Comparison of ENCODE assay signal across 1 cellular context in the genomic region with DNA sequence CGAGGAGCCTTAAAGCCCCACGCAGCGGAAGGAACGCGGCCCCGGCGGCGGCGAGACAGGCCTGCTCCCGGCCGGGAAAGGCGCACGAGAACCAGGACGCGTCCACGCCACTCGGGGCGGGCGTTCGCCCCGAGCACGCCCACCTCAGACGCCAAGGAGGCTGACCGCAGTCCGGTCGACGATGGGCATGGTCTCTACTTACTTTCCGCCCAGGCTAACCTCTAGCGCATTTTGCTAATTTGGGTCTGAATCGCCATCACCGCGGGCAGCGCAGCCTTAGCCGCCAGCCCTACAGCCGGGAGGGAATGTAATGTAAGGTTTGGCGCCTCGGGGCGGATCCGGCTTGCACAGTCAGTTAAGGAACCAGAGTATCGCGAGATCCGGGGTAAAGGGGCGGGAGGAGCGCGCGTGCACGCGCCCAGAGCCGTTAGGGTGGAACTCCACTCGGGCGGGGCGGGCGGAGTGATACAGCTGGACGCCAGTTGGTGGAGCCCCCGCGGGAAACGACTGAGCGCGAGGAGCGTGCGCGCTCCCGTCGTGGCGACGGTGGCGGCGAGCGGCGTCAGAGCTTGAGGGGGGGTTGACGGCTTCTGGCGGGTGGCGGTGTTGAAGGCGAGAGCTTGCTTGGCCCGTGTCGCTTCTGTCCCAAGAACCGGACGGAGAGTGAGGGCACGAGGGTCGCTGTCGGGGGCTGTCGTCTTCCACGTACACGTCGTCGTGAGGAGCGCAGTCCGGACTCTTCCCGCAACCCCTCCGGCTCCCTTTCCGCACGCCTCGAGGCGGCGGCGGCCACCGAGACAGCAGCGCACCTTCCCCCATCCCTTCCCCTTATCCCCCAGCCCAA.
A peak's percentile ranks its signal among the peaks of the same experiment; 100 is the strongest.
TF ChIP-seq lines count a peak whose summit lies in the region.

A gene with protein sequence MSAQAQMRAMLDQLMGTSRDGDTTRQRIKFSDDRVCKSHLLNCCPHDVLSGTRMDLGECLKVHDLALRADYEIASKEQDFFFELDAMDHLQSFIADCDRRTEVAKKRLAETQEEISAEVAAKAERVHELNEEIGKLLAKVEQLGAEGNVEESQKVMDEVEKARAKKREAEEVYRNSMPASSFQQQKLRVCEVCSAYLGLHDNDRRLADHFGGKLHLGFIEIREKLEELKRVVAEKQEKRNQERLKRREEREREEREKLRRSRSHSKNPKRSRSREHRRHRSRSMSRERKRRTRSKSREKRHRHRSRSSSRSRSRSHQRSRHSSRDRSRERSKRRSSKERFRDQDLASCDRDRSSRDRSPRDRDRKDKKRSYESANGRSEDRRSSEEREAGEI (plus strand): TSS at position 529 of the 844 bp plus-strand sequence. CDS start 368 bp downstream, outside the sequence.

TF ChIP-seq in GM12878, 131 proteins besides CTCF, POLR2A, EP300 and RAD21 (continued from another document and continues in another):
- TF ChIP-seq, protein P1, sequence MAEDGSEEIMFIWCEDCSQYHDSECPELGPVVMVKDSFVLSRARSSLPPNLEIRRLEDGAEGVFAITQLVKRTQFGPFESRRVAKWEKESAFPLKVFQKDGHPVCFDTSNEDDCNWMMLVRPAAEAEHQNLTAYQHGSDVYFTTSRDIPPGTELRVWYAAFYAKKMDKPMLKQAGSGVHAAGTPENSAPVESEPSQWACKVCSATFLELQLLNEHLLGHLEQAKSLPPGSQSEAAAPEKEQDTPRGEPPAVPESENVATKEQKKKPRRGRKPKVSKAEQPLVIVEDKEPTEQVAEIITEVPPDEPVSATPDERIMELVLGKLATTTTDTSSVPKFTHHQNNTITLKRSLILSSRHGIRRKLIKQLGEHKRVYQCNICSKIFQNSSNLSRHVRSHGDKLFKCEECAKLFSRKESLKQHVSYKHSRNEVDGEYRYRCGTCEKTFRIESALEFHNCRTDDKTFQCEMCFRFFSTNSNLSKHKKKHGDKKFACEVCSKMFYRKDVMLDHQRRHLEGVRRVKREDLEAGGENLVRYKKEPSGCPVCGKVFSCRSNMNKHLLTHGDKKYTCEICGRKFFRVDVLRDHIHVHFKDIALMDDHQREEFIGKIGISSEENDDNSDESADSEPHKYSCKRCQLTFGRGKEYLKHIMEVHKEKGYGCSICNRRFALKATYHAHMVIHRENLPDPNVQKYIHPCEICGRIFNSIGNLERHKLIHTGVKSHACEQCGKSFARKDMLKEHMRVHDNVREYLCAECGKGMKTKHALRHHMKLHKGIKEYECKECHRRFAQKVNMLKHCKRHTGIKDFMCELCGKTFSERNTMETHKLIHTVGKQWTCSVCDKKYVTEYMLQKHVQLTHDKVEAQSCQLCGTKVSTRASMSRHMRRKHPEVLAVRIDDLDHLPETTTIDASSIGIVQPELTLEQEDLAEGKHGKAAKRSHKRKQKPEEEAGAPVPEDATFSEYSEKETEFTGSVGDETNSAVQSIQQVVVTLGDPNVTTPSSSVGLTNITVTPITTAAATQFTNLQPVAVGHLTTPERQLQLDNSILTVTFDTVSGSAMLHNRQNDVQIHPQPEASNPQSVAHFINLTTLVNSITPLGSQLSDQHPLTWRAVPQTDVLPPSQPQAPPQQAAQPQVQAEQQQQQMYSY (CRISPR knock-in tag; IDR thresholded peaks at IDR 0.05) = no peak
- peak; percentile 49; the same call in 1 of the 2 replicates for TF ChIP-seq RFX5 (IDR thresholded peaks at IDR 0.05; ENCODE audit: low read depth, low read length)
- 0 out of 2 replicates have a peak, but pooled peaks have one; percentile 62 for TF ChIP-seq HDGF (IDR thresholded peaks at IDR 0.05)
- peak; percentile 13; the same call in 1 of the 2 replicates for TF ChIP-seq NRF1 (conservative IDR thresholded peaks at IDR 0.05; ENCODE audit: low read depth, low read length)
- no peak for TF ChIP-seq MTA3 (IDR thresholded peaks at IDR 0.05; ENCODE audit: borderline replicate concordance, low read length)
- TF ChIP-seq, protein P2, sequence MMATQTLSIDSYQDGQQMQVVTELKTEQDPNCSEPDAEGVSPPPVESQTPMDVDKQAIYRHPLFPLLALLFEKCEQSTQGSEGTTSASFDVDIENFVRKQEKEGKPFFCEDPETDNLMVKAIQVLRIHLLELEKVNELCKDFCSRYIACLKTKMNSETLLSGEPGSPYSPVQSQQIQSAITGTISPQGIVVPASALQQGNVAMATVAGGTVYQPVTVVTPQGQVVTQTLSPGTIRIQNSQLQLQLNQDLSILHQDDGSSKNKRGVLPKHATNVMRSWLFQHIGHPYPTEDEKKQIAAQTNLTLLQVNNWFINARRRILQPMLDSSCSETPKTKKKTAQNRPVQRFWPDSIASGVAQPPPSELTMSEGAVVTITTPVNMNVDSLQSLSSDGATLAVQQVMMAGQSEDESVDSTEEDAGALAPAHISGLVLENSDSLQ (IDR thresholded peaks at IDR 0.05) = peak; percentile 85
- no peak for TF ChIP-seq JUND (IDR thresholded peaks at IDR 0.05; ENCODE audit: low read depth, low read length)
- TF ChIP-seq, protein P3, sequence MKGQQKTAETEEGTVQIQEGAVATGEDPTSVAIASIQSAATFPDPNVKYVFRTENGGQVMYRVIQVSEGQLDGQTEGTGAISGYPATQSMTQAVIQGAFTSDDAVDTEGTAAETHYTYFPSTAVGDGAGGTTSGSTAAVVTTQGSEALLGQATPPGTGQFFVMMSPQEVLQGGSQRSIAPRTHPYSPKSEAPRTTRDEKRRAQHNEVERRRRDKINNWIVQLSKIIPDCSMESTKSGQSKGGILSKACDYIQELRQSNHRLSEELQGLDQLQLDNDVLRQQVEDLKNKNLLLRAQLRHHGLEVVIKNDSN (IDR thresholded peaks at IDR 0.05; ENCODE audit: borderline replicate concordance, extremely low read length, insufficient read depth, low read depth, low read length) = no peak
- TF ChIP-seq CHD1 (IDR thresholded peaks at IDR 0.05; ENCODE audit: low read depth, low read length) = no peak
- no peak for TF ChIP-seq IRF4 (IDR thresholded peaks at IDR 0.05; ENCODE audit: low read depth, low read length)
- peak; percentile 53; the same call in 1 of the 2 replicates for TF ChIP-seq MYB (IDR thresholded peaks at IDR 0.05; ENCODE audit: borderline replicate concordance, low read depth, low read length)
- TF ChIP-seq TCF7 (IDR thresholded peaks at IDR 0.05; ENCODE audit: borderline replicate concordance) = no peak
- no peak for TF ChIP-seq SUPT20H (IDR thresholded peaks at IDR 0.05; ENCODE audit: borderline replicate concordance, control insufficient read depth, low read depth, low read length)
- TF ChIP-seq, protein P4, sequence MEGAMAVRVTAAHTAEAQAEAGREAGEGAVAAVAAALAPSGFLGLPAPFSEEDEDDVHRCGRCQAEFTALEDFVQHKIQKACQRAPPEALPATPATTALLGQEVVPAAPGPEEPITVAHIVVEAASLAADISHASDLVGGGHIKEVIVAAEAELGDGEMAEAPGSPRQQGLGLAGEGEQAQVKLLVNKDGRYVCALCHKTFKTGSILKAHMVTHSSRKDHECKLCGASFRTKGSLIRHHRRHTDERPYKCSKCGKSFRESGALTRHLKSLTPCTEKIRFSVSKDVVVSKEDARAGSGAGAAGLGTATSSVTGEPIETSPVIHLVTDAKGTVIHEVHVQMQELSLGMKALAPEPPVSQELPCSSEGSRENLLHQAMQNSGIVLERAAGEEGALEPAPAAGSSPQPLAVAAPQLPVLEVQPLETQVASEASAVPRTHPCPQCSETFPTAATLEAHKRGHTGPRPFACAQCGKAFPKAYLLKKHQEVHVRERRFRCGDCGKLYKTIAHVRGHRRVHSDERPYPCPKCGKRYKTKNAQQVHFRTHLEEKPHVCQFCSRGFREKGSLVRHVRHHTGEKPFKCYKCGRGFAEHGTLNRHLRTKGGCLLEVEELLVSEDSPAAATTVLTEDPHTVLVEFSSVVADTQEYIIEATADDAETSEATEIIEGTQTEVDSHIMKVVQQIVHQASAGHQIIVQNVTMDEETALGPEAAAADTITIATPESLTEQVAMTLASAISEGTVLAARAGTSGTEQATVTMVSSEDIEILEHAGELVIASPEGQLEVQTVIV (IDR thresholded peaks at IDR 0.05; ENCODE audit: borderline replicate concordance, partially characterized antibody) = no peak
- TF ChIP-seq RELA (IDR thresholded peaks at IDR 0.05; ENCODE audit: borderline replicate concordance, partially characterized antibody) = peak; percentile 63
- peak; percentile 60 for TF ChIP-seq SP1 (IDR thresholded peaks at IDR 0.05; ENCODE audit: low read depth, low read length)
- TF ChIP-seq POLR2AphosphoS2 (IDR thresholded peaks at IDR 0.05; ENCODE audit: low read depth, low read length) = peak; percentile 97
- peak; percentile 91; the same call in 2 of the 3 replicates for TF ChIP-seq POU2F2 (IDR thresholded peaks at IDR 0.05; ENCODE audit: borderline replicate concordance, low read depth, low read length)
- TF ChIP-seq TAF1 (IDR thresholded peaks at IDR 0.05; ENCODE audit: borderline replicate concordance, low read depth, low read length) = peak; percentile 95
- TF ChIP-seq HCFC1 (IDR thresholded peaks at IDR 0.05; ENCODE audit: low read length) = peak; percentile 43; the same call in 1 of the 2 replicates
- TF ChIP-seq STAT3 (IDR thresholded peaks at IDR 0.05; ENCODE audit: low read depth, low read length) = no peak
- no peak for TF ChIP-seq KLF5 (IDR thresholded peaks at IDR 0.05; ENCODE audit: partially characterized antibody)
- no peak for TF ChIP-seq ZZZ3 (IDR thresholded peaks at IDR 0.05; ENCODE audit: control insufficient read depth, insufficient read length, low read depth)
- TF ChIP-seq ASH2L (IDR thresholded peaks at IDR 0.05; ENCODE audit: borderline replicate concordance, low read depth) = no peak
- no peak for TF ChIP-seq RAD51 (IDR thresholded peaks at IDR 0.05)
- TF ChIP-seq SMAD5 (IDR thresholded peaks at IDR 0.05; ENCODE audit: low read depth) = peak; percentile 98
- peak; percentile 37 for TF ChIP-seq SIX5 (IDR thresholded peaks at IDR 0.05; ENCODE audit: low read depth, low read length, severe bottlenecking)
- 0 out of 2 replicates have a peak, but pooled peaks have one; percentile 46 for TF ChIP-seq ZNF24 (IDR thresholded peaks at IDR 0.05)
- TF ChIP-seq, protein P5, sequence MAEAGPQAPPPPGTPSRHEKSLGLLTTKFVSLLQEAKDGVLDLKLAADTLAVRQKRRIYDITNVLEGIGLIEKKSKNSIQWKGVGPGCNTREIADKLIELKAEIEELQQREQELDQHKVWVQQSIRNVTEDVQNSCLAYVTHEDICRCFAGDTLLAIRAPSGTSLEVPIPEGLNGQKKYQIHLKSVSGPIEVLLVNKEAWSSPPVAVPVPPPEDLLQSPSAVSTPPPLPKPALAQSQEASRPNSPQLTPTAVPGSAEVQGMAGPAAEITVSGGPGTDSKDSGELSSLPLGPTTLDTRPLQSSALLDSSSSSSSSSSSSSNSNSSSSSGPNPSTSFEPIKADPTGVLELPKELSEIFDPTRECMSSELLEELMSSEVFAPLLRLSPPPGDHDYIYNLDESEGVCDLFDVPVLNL (IDR thresholded peaks at IDR 0.05; ENCODE audit: low read depth, low read length) = peak; percentile 72; the same call in 1 of the 2 replicates
- no peak for TF ChIP-seq ATF7 (IDR thresholded peaks at IDR 0.05; ENCODE audit: low read depth)
- peak; percentile 53; the same call in 1 of the 2 replicates for TF ChIP-seq STAT1 (conservative IDR thresholded peaks at IDR 0.05)
- TF ChIP-seq, protein P6, sequence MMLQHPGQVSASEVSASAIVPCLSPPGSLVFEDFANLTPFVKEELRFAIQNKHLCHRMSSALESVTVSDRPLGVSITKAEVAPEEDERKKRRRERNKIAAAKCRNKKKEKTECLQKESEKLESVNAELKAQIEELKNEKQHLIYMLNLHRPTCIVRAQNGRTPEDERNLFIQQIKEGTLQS (IDR thresholded peaks at IDR 0.05; ENCODE audit: borderline replicate concordance, extremely low read depth, low read depth, low read length) = no peak
- no peak for TF ChIP-seq NFXL1 (IDR thresholded peaks at IDR 0.05; ENCODE audit: borderline replicate concordance)
- TF ChIP-seq, protein P7, sequence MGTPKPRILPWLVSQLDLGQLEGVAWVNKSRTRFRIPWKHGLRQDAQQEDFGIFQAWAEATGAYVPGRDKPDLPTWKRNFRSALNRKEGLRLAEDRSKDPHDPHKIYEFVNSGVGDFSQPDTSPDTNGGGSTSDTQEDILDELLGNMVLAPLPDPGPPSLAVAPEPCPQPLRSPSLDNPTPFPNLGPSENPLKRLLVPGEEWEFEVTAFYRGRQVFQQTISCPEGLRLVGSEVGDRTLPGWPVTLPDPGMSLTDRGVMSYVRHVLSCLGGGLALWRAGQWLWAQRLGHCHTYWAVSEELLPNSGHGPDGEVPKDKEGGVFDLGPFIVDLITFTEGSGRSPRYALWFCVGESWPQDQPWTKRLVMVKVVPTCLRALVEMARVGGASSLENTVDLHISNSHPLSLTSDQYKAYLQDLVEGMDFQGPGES (IDR thresholded peaks at IDR 0.05) = peak; percentile 45; the same call in 1 of the 2 replicates
- TF ChIP-seq ESRRA (IDR thresholded peaks at IDR 0.05; ENCODE audit: low read length) = no peak
- 0 out of 2 replicates have a peak, but pooled peaks have one; percentile 11 for TF ChIP-seq NR2C1 (IDR thresholded peaks at IDR 0.05)
- TF ChIP-seq SMARCA5 (IDR thresholded peaks at IDR 0.05) = peak; percentile 55
- peak; percentile 35; the same call in 1 of the 2 replicates for TF ChIP-seq EED (IDR thresholded peaks at IDR 0.05; ENCODE audit: low read depth)
- TF ChIP-seq CHD2 (IDR thresholded peaks at IDR 0.05; ENCODE audit: borderline replicate concordance, low read depth, low read length) = peak; percentile 100
- TF ChIP-seq WRNIP1 (IDR thresholded peaks at IDR 0.05; ENCODE audit: borderline replicate concordance, low read depth, low read length) = no peak
- TF ChIP-seq MTA2 (IDR thresholded peaks at IDR 0.05; ENCODE audit: low read depth) = 0 out of 2 replicates have a peak, but pooled peaks have one; percentile 13
- TF ChIP-seq NBN (IDR thresholded peaks at IDR 0.05) = peak; percentile 68; the same call in 1 of the 2 replicates
- TF ChIP-seq NR2C2 (IDR thresholded peaks at IDR 0.05; ENCODE audit: borderline replicate concordance, control insufficient read depth, insufficient read length, low read depth) = no peak
- peak; percentile 70; the same call in 1 of the 2 replicates for TF ChIP-seq ZBED1 (IDR thresholded peaks at IDR 0.05; ENCODE audit: borderline replicate concordance)
- TF ChIP-seq, protein P8, sequence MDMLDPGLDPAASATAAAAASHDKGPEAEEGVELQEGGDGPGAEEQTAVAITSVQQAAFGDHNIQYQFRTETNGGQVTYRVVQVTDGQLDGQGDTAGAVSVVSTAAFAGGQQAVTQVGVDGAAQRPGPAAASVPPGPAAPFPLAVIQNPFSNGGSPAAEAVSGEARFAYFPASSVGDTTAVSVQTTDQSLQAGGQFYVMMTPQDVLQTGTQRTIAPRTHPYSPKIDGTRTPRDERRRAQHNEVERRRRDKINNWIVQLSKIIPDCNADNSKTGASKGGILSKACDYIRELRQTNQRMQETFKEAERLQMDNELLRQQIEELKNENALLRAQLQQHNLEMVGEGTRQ (IDR thresholded peaks at IDR 0.05; ENCODE audit: borderline replicate concordance, low read depth, low read length) = no peak; the same call in 1 of the 2 replicates
- TF ChIP-seq IKZF1 (conservative IDR thresholded peaks at IDR 0.05) = peak; percentile 87
